In the genomic region with DNA sequence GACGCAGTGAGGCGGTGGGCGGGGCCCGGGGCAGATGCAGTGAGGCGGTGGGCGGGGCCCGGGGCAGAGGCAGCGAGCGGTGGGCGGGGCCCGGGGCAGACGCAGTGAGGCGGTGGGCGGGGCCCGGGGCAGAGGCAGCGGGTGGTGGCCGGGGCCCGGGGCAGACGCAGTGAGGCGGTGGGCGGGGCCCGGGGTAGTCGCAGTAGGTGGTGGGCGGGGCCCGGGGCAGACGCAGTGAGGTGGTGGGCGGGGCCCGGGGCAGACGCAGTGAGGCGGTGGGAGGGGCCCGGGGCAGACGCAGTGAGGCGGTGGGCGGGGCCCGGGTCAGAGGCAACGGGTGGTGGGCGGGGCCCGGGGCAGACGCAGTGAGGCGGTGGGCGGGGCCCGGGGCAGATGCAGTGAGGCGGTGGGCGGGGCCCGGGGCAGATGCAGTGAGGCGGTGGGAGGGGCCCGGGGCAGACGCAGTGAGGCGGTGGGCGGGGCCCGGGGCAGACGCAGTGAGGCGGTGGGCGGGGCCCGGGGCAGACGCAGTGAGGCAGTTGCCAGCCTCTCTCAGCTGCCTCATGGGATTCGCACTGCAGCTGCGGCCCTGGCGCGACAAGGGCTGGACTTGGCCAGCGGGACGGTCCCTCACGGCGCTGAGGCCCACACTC, we compare ENCODE assay signal across 8 cellular contexts. TPM values are rescaled to one million over a fixed set of nuclear protein-coding genes. Genes with fewer than 3 reads are reported as not detected.
DNase-seq lines count a peak whose midpoint lies in the region; ATAC-seq and TF ChIP-seq lines count a peak whose summit lies in the region.
"Not testable (repeated sequence)": the region's sequence is repeated elsewhere in the genome, so short reads cannot be mapped to it uniquely, and the experiment has no call there.

No MANE protein-coding gene starts in this region.

- H3K23ac ChIP-seq in trophoblast cell (ENCODE audit: low read length), result not testable (repeated sequence)

- CTCF ChIA-PET in WTC11 (lab: Charles Lee), result not testable (repeated sequence)

- H3K36me3 ChIP-seq in trophoblast cell (ENCODE audit: control insufficient read depth in 1 of 2, insufficient read depth in 2 of 2, low read length in 2 of 2), result peaks cover 5 to 12% of the 10 kb centered on the region in 2 experiments
- H3K36me3 ChIP-seq in testis (ENCODE audit: low read depth, missing control alignments), result not testable (repeated sequence)

- H3K4me2 ChIP-seq in trophoblast cell (ENCODE audit: low read length), result not testable (repeated sequence)

- not testable (repeated sequence) for TF ChIP-seq POLR2A in testis (IDR thresholded peaks at IDR 0.05)

- peak overlapping the region; percentile 26 for H3K4me3 ChIP-seq in trophoblast cell (ENCODE audit: low read depth, low read length)
- peak overlapping the region; percentile 32 to 51 for H3K4me3 ChIP-seq in testis

- H3K4ac ChIP-seq in trophoblast cell (ENCODE audit: low read depth, low read length), result not testable (repeated sequence)

- H3K36me3 Mint-ChIP-seq in WTC11, result peaks cover 11% of the 10 kb centered on the region
- not testable (repeated sequence) for H3K36me3 Mint-ChIP-seq in activated T-helper 2 cell treated with anti-CD3 and anti-CD28 coated beads, Interferon-gamma antibody, Interleukin-2, Interleukin-4, amounts not matched to agents 10 μg/mL and 5 μg/mL and 100 μg/mL, durations not matched to agents 14 hours and 24 hours and 36 hours (ENCODE audit: low read depth)

- POLR2A ChIA-PET in WTC11 (lab: Charles Lee), result not testable (repeated sequence)

- not testable (repeated sequence) for H3K79me2 ChIP-seq in trophoblast cell (ENCODE audit: control insufficient read depth, insufficient read depth, low read length, poor library complexity)

- not testable (repeated sequence) for H2AK5ac ChIP-seq in trophoblast cell (ENCODE audit: low read length)

- not testable (repeated sequence) for ATAC-seq in WTC11

- H3K27me3 Mint-ChIP-seq in WTC11 (ENCODE audit: low read depth); activated T-helper 2 cell treated with anti-CD3 and anti-CD28 coated beads, Interferon-gamma antibody, Interleukin-2, Interleukin-4, amounts not matched to agents 10 μg/mL and 5 μg/mL and 100 μg/mL, durations not matched to agents 14 hours and 24 hours and 36 hours (ENCODE audit: low read depth): not testable (repeated sequence)

- not testable (repeated sequence) for H3K9me3 Mint-ChIP-seq in WTC11
- peaks cover 13% of the 10 kb centered on the region for H3K9me3 Mint-ChIP-seq in activated T-helper 2 cell treated with anti-CD3 and anti-CD28 coated beads, Interferon-gamma antibody, Interleukin-2, Interleukin-4, amounts not matched to agents 10 μg/mL and 5 μg/mL and 100 μg/mL, durations not matched to agents 14 hours and 24 hours and 36 hours

- not testable (repeated sequence) for H2BK120ac ChIP-seq in trophoblast cell (ENCODE audit: insufficient read depth, low read length, poor library complexity)

- not testable (repeated sequence) for H3K27ac ChIP-seq in trophoblast cell (ENCODE audit: low read depth, low read length)
- peak overlapping the region in 1 of 2 donors; percentile 18 for H3K27ac ChIP-seq in testis

- H3K9ac ChIP-seq in trophoblast cell (ENCODE audit: low read length), result not testable (repeated sequence)

- intact Hi-C loops in activated T-helper 2 cell treated with anti-CD3 and anti-CD28 coated beads, Interferon-gamma antibody, Interleukin-2, Interleukin-4, amounts not matched to agents 10 μg/mL and 5 μg/mL and 100 μg/mL, durations not matched to agents 14 hours and 24 hours and 36 hours (cut with micrococcal nuclease); testis (cut with DNase I; ENCODE audit: low total_unique reads): not testable (repeated sequence)

- not testable (repeated sequence) for H3K9me3 ChIP-seq in trophoblast cell (ENCODE audit: insufficient read depth, low read depth, low read length); testis

- TF ChIP-seq CTCF in WTC11 (IDR thresholded peaks at IDR 0.05); testis (IDR thresholded peaks at IDR 0.05): not testable (repeated sequence)

- H2BK12ac ChIP-seq in trophoblast cell (ENCODE audit: low read length), result not testable (repeated sequence)

- H3K4me1 Mint-ChIP-seq in WTC11; activated T-helper 2 cell treated with anti-CD3 and anti-CD28 coated beads, Interferon-gamma antibody, Interleukin-2, Interleukin-4, amounts not matched to agents 10 μg/mL and 5 μg/mL and 100 μg/mL, durations not matched to agents 14 hours and 24 hours and 36 hours (ENCODE audit: low read depth): not testable (repeated sequence)

- not testable (repeated sequence) for H3K79me1 ChIP-seq in trophoblast cell (ENCODE audit: low read length)

- not testable (repeated sequence) for H2AFZ ChIP-seq in trophoblast cell (ENCODE audit: insufficient read depth, low read length, poor library complexity)

- not testable (repeated sequence) for H3K18ac ChIP-seq in trophoblast cell (ENCODE audit: low read length)

- not testable (repeated sequence) for H2BK5ac ChIP-seq in trophoblast cell (ENCODE audit: low read depth, low read length, poor library complexity)

- not testable (repeated sequence) for H4K91ac ChIP-seq in trophoblast cell (ENCODE audit: low read depth, low read length)

- not testable (repeated sequence) for H3K27me3 ChIP-seq in trophoblast cell (ENCODE audit: insufficient read depth, low read length); testis

- not testable (repeated sequence) for H3K4me3 Mint-ChIP-seq in WTC11; activated T-helper 2 cell treated with anti-CD3 and anti-CD28 coated beads, Interferon-gamma antibody, Interleukin-2, Interleukin-4, amounts not matched to agents 10 μg/mL and 5 μg/mL and 100 μg/mL, durations not matched to agents 14 hours and 24 hours and 36 hours (ENCODE audit: low read depth)

- H4K8ac ChIP-seq in trophoblast cell (ENCODE audit: low read depth, low read length), result not testable (repeated sequence)

- WGBS in trophoblast cell (ENCODE audit: extremely low coverage, insufficient coverage, insufficient read length), result no CpG with 5 or more reads among the region's 64 CpGs
- WGBS in testis, 2 donors, result 72 to 89% methylated on average over 8 to 31 of the region's 64 CpGs

- not testable (repeated sequence) for H4K12ac ChIP-seq in trophoblast cell (ENCODE audit: low read depth, low read length)

- not testable (repeated sequence) for H3K27ac Mint-ChIP-seq in WTC11; activated T-helper 2 cell treated with anti-CD3 and anti-CD28 coated beads, Interferon-gamma antibody, Interleukin-2, Interleukin-4, amounts not matched to agents 10 μg/mL and 5 μg/mL and 100 μg/mL, durations not matched to agents 14 hours and 24 hours and 36 hours

- H3K4me1 ChIP-seq in trophoblast cell (ENCODE audit: control insufficient read depth in 1 of 2, insufficient read depth in 2 of 2, low read length in 2 of 2); testis: not testable (repeated sequence)

- not testable (repeated sequence) for H3K14ac ChIP-seq in trophoblast cell (ENCODE audit: low read length)

- DNase-seq in GOT3 (lab: John Stamatoyannopoulos, UW) (peak; percentile 36), NCI-H1048 (lab: John Stamatoyannopoulos, UW) (peak; percentile 26), WTC11 (ENCODE audit: low spot score) (peak; percentile 14), fibroblast of gingiva (ENCODE audit: low read depth) (peak; percentile 40), islet precursor cell (peak; percentile 32), trophoblast cell (peak in 1 of 2 donors; percentile 26), testis (peak; percentile 76)
- DNase-seq in activated T-helper 2 cell treated with anti-CD3 and anti-CD28 coated beads, Interferon-gamma antibody, Interleukin-2, Interleukin-4, amounts not matched to agents 10 μg/mL and 5 μg/mL and 100 μg/mL, durations not matched to agents 14 hours and 24 hours and 36 hours (ENCODE audit: low spot score), result peak; percentile 4

RNA-seq across cellular contexts. Expression of a gene that starts 24.4 kb away (rescaled TPM):
- total RNA-seq in WTC11 (2021) (221 to 245 TPM (median 240 TPM) in 3 replicates), testis (100 to 1,000 TPM; 166 to 178 TPM)
- total RNA-seq in activated T-helper 2 cell treated with anti-CD3 and anti-CD28 coated beads, Interferon-gamma antibody, Interleukin-2, Interleukin-4, amounts not matched to agents 10 μg/mL and 5 μg/mL and 100 μg/mL, durations not matched to agents 14 hours and 24 hours and 36 hours, result 0.23 and 0.37 TPM in 2 replicates
- polyA plus RNA-seq in trophoblast cell (2013), result 53.0 and 55.7 TPM in 2 replicates
- polyA plus RNA-seq in testis (ENCODE audit: insufficient read depth, low read depth, low replicate concordance), result 197 TPM

Comparison
In these comparisons a context has a peak if more than half of its experiments do, and no peak if none do; other contexts are left out.
1. RNA of a gene that starts 24.4 kb away (total RNA-seq): 221 to 245 TPM in WTC11 and 166 to 178 TPM in testis; 0.23 to 0.37 TPM in activated T-helper 2 cell treated with anti-CD3 and anti-CD28 coated beads, Interferon-gamma antibody, Interleukin-2, Interleukin-4, amounts not matched to agents 10 μg/mL and 5 μg/mL and 100 μg/mL, durations not matched to agents 14 hours and 24 hours and 36 hours; every median in the first group is over 100 times any median in the second.